ENCODE assay signal across 2 cellular contexts in genomic region chrX:13483773-13484172, GRCh38.
TF ChIP-seq lines count a peak whose summit lies in the region.

No MANE protein-coding gene starts in this region.

TF ChIP-seq in IMR-90, 13 proteins besides CTCF, POLR2A, EP300 and RAD21:
- TF ChIP-seq MAFK (IDR thresholded peaks at IDR 0.05; ENCODE audit: low read depth, low read length), result no peak
- TF ChIP-seq SMC3 (IDR thresholded peaks at IDR 0.05; ENCODE audit: low read depth, low read length), result no peak
- TF ChIP-seq MXI1 (IDR thresholded peaks at IDR 0.05; ENCODE audit: borderline replicate concordance, low read depth, low read length), result no peak
- no peak for TF ChIP-seq CHD1 (IDR thresholded peaks at IDR 0.05; ENCODE audit: low read depth, low read length)
- TF ChIP-seq FOS (IDR thresholded peaks at IDR 0.05; ENCODE audit: low read depth, low read length), result no peak
TF ChIP-seq in IMR-90: peak in this region for 0.

TF ChIP-seq in endothelial cell of umbilical vein, 7 proteins besides CTCF, POLR2A, EP300 and RAD21:
- TF ChIP-seq JUN (IDR thresholded peaks at IDR 0.05; ENCODE audit: borderline replicate concordance, insufficient read depth, insufficient read length, low read depth), result no peak
- TF ChIP-seq MYC (IDR thresholded peaks at IDR 0.05; ENCODE audit: low read depth, low read length), result no peak
- no peak for TF ChIP-seq POLR2AphosphoS5 (IDR thresholded peaks at IDR 0.05; ENCODE audit: insufficient read depth, low read depth, low read length)
- no peak for TF ChIP-seq FOS (IDR thresholded peaks at IDR 0.05; ENCODE audit: borderline replicate concordance, insufficient read depth, low read length)
- no peak for TF ChIP-seq MAX (IDR thresholded peaks at IDR 0.05; ENCODE audit: insufficient read depth, insufficient read length)
- no peak for TF ChIP-seq GATA2 (IDR thresholded peaks at IDR 0.05; ENCODE audit: insufficient read depth, insufficient read length, low read depth, low read length)
- no peak for TF ChIP-seq EZH2 (IDR thresholded peaks at IDR 0.05; ENCODE audit: borderline replicate concordance, low read depth, low read length, severe bottlenecking)
